ENCODE assay signal across 16 cellular contexts in the genomic region with DNA sequence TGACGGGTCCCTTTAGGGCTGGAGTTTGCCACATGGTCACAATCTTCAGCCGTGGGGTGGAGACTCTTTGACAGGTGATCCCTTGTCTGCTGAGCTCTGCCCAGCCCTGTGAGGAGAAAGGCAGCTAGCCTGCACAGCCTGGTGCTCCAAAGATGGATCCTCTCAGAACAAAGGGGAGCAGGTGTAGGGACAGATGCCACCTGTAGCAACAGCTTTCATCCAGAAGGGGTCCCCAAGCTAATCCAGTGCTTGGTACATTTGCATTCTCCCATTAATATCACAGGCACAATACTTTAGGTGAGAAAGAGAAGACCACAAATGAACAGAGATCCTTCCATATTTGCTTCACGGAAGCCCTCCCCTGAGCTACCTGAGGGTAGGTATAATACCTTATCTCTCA.
A peak's percentile ranks its signal among the peaks of the same experiment; 100 is the strongest.
DNase-seq lines count a peak whose midpoint lies in the region; ATAC-seq, FAIRE-seq and TF ChIP-seq lines count a peak whose summit lies in the region.
"Had no signal": no experiment of that assay in that cellular context is flagged by ENCODE, and none has a peak within 500 bp of the region (broad histone marks: within the 10 kb centered on the region; RNA-seq: fewer than 3 reads in every experiment).

No MANE protein-coding gene starts in this region.

- H3K9me3 ChIP-seq in BE2C (no peaks in the 10 kb centered on the region; the same call in 1 of the 2 replicates), SJCRH30 (replicated peaks) (peaks cover 3% of the 10 kb centered on the region; the same call in 1 of the 2 replicates), vagina (no peaks in the 10 kb centered on the region)
- H3K9me3 ChIP-seq: gastroesophageal sphincter had no signal

- intact Hi-C loops in vagina (cut with DNase I) = no loop called here

- H3K27ac ChIP-seq in SJCRH30 (no peak overlapping the region), vagina (no peak overlapping the region)
- H3K27ac ChIP-seq: gastroesophageal sphincter had no signal

- H3K4me3 ChIP-seq in BE2C (ENCODE audit: low read depth, low read length) (no peak overlapping the region), bronchial epithelial cell (ENCODE audit: low read depth, low read length) (no peak overlapping the region), SJCRH30 (no peak overlapping the region), vagina (no peak overlapping the region)
- H3K4me3 ChIP-seq: gastroesophageal sphincter had no signal

- DNase-seq in BE2C = no peak
- DNase-seq in NCI-H2171 treated with DMSO at 0.1 percent for 48 hours (lab: John Stamatoyannopoulos, UW) = peak; percentile 81
- DNase-seq in bronchial epithelial cell (ENCODE audit: low read depth) = no peak
- DNase-seq in SJCRH30 = no peak
- DNase-seq in activated CD8-positive, alpha-beta memory T cell treated with anti-CD3 and anti-CD28 coated beads, Interleukin-2, amount 50 U/mL, for 4 hours = no peak
- DNase-seq in vagina (ENCODE audit: extremely low spot score in 2 of 2) = no peak
- DNase-seq: activated CD4-positive, alpha-beta T cell treated with anti-CD3 and anti-CD28 coated beads for 48 hours; anterior cingulate cortex; C1 segment of cervical spinal cord; effector memory CD4-positive, alpha-beta T cell; kidney; stimulated activated CD4-positive, alpha-beta T cell treated with anti-CD3 and anti-CD28 coated beads, Interleukin-4, amount 100 ng/mL, for 4 hours; T-cell had no signal

- ATAC-seq in GM18511 (IDR thresholded peaks at IDR 0.05; ENCODE audit: unreplicated experiment) = no peak
- ATAC-seq: gastroesophageal sphincter, T-cell had no signal

- H3K36me3 ChIP-seq in BE2C = no peaks in the 10 kb centered on the region
- H3K36me3 ChIP-seq in bronchial epithelial cell (ENCODE audit: control insufficient read depth, insufficient read depth, low read length) = no peaks in the 10 kb centered on the region
- H3K36me3 ChIP-seq in SJCRH30 = no peaks in the 10 kb centered on the region
- H3K36me3 ChIP-seq in vagina = no peaks in the 10 kb centered on the region
- H3K36me3 ChIP-seq: gastroesophageal sphincter had no signal

- no peak for FAIRE-seq in bronchial epithelial cell (lab: Jason Lieb, UNC)
- FAIRE-seq: kidney had no signal

- no peaks in the 10 kb centered on the region for H3K4me1 ChIP-seq in BE2C
- no peaks in the 10 kb centered on the region for H3K4me1 ChIP-seq in SJCRH30
- H3K4me1 ChIP-seq in vagina = no peaks in the 10 kb centered on the region
- H3K4me1 ChIP-seq: gastroesophageal sphincter had no signal

- H3K27me3 ChIP-seq in BE2C = peaks cover 32% of the 10 kb centered on the region
- peaks cover 3% of the 10 kb centered on the region for H3K27me3 ChIP-seq in bronchial epithelial cell (ENCODE audit: control insufficient read depth, insufficient read depth, low read length)
- peaks cover 14% of the 10 kb centered on the region for H3K27me3 ChIP-seq in SJCRH30
- no peaks in the 10 kb centered on the region for H3K27me3 ChIP-seq in vagina

- no peak for TF ChIP-seq POLR2A in vagina (IDR thresholded peaks at IDR 0.05)

- TF ChIP-seq CTCF in BE2C (IDR thresholded peaks at IDR 0.05; ENCODE audit: low read depth, low read length) = 0 out of 2 replicates have a peak, but pooled peaks have one; percentile 11
- TF ChIP-seq CTCF in GM12874 (IDR thresholded peaks at IDR 0.05; ENCODE audit: insufficient read depth, low read depth, low read length) = peak; percentile 23; the same call in 1 of the 2 replicates
- peak; percentile 19 for TF ChIP-seq CTCF in bronchial epithelial cell (IDR thresholded peaks at IDR 0.05; ENCODE audit: insufficient read depth, low read length, severe bottlenecking)
- no peak for TF ChIP-seq CTCF in vagina (IDR thresholded peaks at IDR 0.05)

Comparison
In these comparisons a context has a peak if more than half of its experiments do, and no peak if none do; other contexts are left out.
1. CTCF ChIP-seq: peak in BE2C (single experiment), GM12874 (single experiment) and bronchial epithelial cell (single experiment); none in vagina (0 of 3).